8 cellular contexts compared by ENCODE assay signal in genomic region chr11:114317738-114318137, GRCh38. TPM values are rescaled to one million over a fixed set of nuclear protein-coding genes. Genes with fewer than 3 reads are reported as not detected.
DNase-seq lines count a peak whose midpoint lies in the region; ATAC-seq and TF ChIP-seq lines count a peak whose summit lies in the region.

No MANE protein-coding gene starts in this region.

- H3K4me1 ChIP-seq in BE2C, result no peaks in the 10 kb centered on the region
- H3K4me1 ChIP-seq in IMR-90 (ENCODE audit: control insufficient read depth, insufficient read depth, low read length), result peaks cover 9% of the 10 kb centered on the region

- no peak overlapping the region for H3K4ac ChIP-seq in IMR-90 (ENCODE audit: low read depth, low read length)

- H3K4me3 ChIP-seq in BE2C (ENCODE audit: low read depth, low read length), result no peak overlapping the region
- no peak overlapping the region for H3K4me3 ChIP-seq in IMR-90 (ENCODE audit: insufficient read depth, low read depth, low read length)
- H3K4me3 ChIP-seq in WERI-Rb-1 (ENCODE audit: low read depth, low read length), result no peak overlapping the region
- H3K4me3 ChIP-seq in kidney epithelial cell (ENCODE audit: low read depth, low read length), result no peak overlapping the region

- no peak overlapping the region for H3K23ac ChIP-seq in IMR-90 (ENCODE audit: low read depth, low read length)

- H2BK120ac ChIP-seq in IMR-90 (ENCODE audit: low read depth, low read length), result no peak overlapping the region

- dilution Hi-C loops in IMR-90 (cut with HindIII; ENCODE audit: low sequenced_read_pairs, unreplicated experiment), result no loop called here

- peak; percentile 62 for TF ChIP-seq RAD21 in IMR-90 (IDR thresholded peaks at IDR 0.05; ENCODE audit: low read length)

- WGBS in IMR-90 (ENCODE audit: extremely low coverage in 2 of 2, insufficient read length in 1 of 2), 2 experiments, result no CpG with 5 or more reads among the region's 5 CpGs

- H3K36me3 ChIP-seq in BE2C (no peaks in the 10 kb centered on the region), IMR-90 (ENCODE audit: control insufficient read depth, insufficient read depth, low read length) (peaks cover 11% of the 10 kb centered on the region; the same call in 1 of the 2 replicates), WERI-Rb-1 (no peaks in the 10 kb centered on the region), kidney epithelial cell (ENCODE audit: control insufficient read depth, insufficient read depth, low read length) (peaks cover 2% of the 10 kb centered on the region)

- H3K27ac ChIP-seq in IMR-90 (ENCODE audit: insufficient read depth, low read length) (no peak overlapping the region), WERI-Rb-1 (no peak overlapping the region)

- H4K91ac ChIP-seq in IMR-90 (ENCODE audit: insufficient read depth, low read depth, low read length), result no peak overlapping the region

- H2BK15ac ChIP-seq in IMR-90 (ENCODE audit: low read depth, low read length), result no peak overlapping the region

- H2BK5ac ChIP-seq in IMR-90 (ENCODE audit: low read depth, low read length, poor library complexity, severe bottlenecking), result no peak overlapping the region

- H3K9me3 ChIP-seq in BE2C (no peaks in the 10 kb centered on the region), IMR-90 (ENCODE audit: control insufficient read depth, insufficient read depth, low read length) (no peaks in the 10 kb centered on the region), WERI-Rb-1 (ENCODE audit: severe bottlenecking) (no peaks in the 10 kb centered on the region)

- ATAC-seq in IMR-90 (ENCODE audit: low read depth) (peak; percentile 70), GM18517 (IDR thresholded peaks at IDR 0.05; ENCODE audit: unreplicated experiment) (no peak), GM21619 (IDR thresholded peaks at IDR 0.05; ENCODE audit: unreplicated experiment) (no peak)

- intact Hi-C loops in IMR-90 (cut with micrococcal nuclease), result no loop called here

- POLR2A ChIA-PET in IMR-90 (lab: Charles Lee; ENCODE audit: unreplicated experiment), result no interaction called here

- no peak overlapping the region; a peak in 1 of 4 replicates for H4K8ac ChIP-seq in IMR-90 (ENCODE audit: low read depth in 2 of 2, low read length in 2 of 2)

- H4K20me1 ChIP-seq in IMR-90 (ENCODE audit: insufficient read depth, low read length), result no peaks in the 10 kb centered on the region

- TF ChIP-seq POLR2A in IMR-90 (IDR thresholded peaks at IDR 0.05; ENCODE audit: low read depth, low read length), result no peak

- DNase-seq in BE2C, result peak; percentile 18
- peak; percentile 67 for DNase-seq in IMR-90
- peak; percentile 24 for DNase-seq in WERI-Rb-1
- DNase-seq in kidney epithelial cell (ENCODE audit: low read depth), result no peak
- DNase-seq in 8988T, result no peak
- no peak for DNase-seq in NCI-H446 treated with DMSO at 0.1 percent for 48 hours (lab: John Stamatoyannopoulos, UW)

- H3K27me3 ChIP-seq in BE2C, result peaks cover 45% of the 10 kb centered on the region
- H3K27me3 ChIP-seq in IMR-90 (ENCODE audit: control insufficient read depth, insufficient read depth, low read length), result no peaks in the 10 kb centered on the region
- H3K27me3 ChIP-seq in WERI-Rb-1 (ENCODE audit: insufficient read depth, low read depth, severe bottlenecking), result no peaks in the 10 kb centered on the region
- no peaks in the 10 kb centered on the region for H3K27me3 ChIP-seq in kidney epithelial cell (ENCODE audit: control insufficient read depth, insufficient read depth, low read length)

- no peak overlapping the region for H3K9ac ChIP-seq in IMR-90 (ENCODE audit: low read depth, low read length)

- H2AK9ac ChIP-seq in IMR-90 (replicated peaks; ENCODE audit: low read depth, low read length, poor library complexity), result no peak overlapping the region

- TF ChIP-seq CTCF in BE2C (IDR thresholded peaks at IDR 0.05; ENCODE audit: low read depth, low read length), result peak; percentile 54
- peak; percentile 62 for TF ChIP-seq CTCF in IMR-90 (conservative IDR thresholded peaks at IDR 0.05; ENCODE audit: low read depth, low read length)
- peak; percentile 39; the same call in 1 of the 2 replicates for TF ChIP-seq CTCF in WERI-Rb-1 (IDR thresholded peaks at IDR 0.05; ENCODE audit: low read depth, low read length)
- TF ChIP-seq CTCF in kidney epithelial cell (IDR thresholded peaks at IDR 0.05; ENCODE audit: insufficient read depth, low read length, poor library complexity, severe bottlenecking), result peak; percentile 86

- H3K9me1 ChIP-seq in IMR-90 (ENCODE audit: insufficient read depth, low read length), result no peaks in the 10 kb centered on the region

- H3K79me1 ChIP-seq in IMR-90 (ENCODE audit: low read depth in 1 of 2, low read length in 2 of 2), result no peaks in the 10 kb centered on the region; a peak in 1 of 4 replicates

- no peak overlapping the region for H3K14ac ChIP-seq in IMR-90 (replicated peaks; ENCODE audit: low read depth, low read length)

- in situ Hi-C loops in IMR-90 (cut with MboI; ENCODE audit: low sequenced_read_pairs), result no loop called here

- H2BK20ac ChIP-seq in IMR-90 (ENCODE audit: low read depth, low read length), result no peak overlapping the region

- H4K5ac ChIP-seq in IMR-90 (ENCODE audit: low read depth, low read length), result no peak overlapping the region

- no peak overlapping the region for H2AK5ac ChIP-seq in IMR-90 (ENCODE audit: low read depth, low read length)

- H3K56ac ChIP-seq in IMR-90 (ENCODE audit: extremely low read depth, insufficient read depth, low read length), result no peak overlapping the region

- CTCF ChIA-PET in IMR-90 (lab: Yijun Ruan, JAX), result interaction anchor here (0.8 to 0.9 kb wide), 2 partner anchors 11 to 1007 kb away, joined by 3 read pairs; no protein-coding TSS in a partner anchor

- no peak overlapping the region for H3K4me2 ChIP-seq in IMR-90 (ENCODE audit: low read depth, low read length)

- no peak overlapping the region for H3K18ac ChIP-seq in IMR-90 (ENCODE audit: low read depth, low read length)

- BruUV-seq in IMR-90 (replicated peaks; lab: Mats Ljungman, UMichigan), result no TSS peak

- no peak overlapping the region for H2AFZ ChIP-seq in IMR-90 (replicated peaks; ENCODE audit: low read length, poor library complexity)

TF ChIP-seq in IMR-90, 13 proteins besides CTCF, POLR2A, EP300 and RAD21:
- peak; percentile 71 for TF ChIP-seq SMC3 (IDR thresholded peaks at IDR 0.05; ENCODE audit: low read depth, low read length)
- TF ChIP-seq, protein P1, sequence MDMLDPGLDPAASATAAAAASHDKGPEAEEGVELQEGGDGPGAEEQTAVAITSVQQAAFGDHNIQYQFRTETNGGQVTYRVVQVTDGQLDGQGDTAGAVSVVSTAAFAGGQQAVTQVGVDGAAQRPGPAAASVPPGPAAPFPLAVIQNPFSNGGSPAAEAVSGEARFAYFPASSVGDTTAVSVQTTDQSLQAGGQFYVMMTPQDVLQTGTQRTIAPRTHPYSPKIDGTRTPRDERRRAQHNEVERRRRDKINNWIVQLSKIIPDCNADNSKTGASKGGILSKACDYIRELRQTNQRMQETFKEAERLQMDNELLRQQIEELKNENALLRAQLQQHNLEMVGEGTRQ (IDR thresholded peaks at IDR 0.05; ENCODE audit: low read depth, low read length), result peak; percentile 16; the same call in 1 of the 2 replicates
- TF ChIP-seq CEBPB (IDR thresholded peaks at IDR 0.05; ENCODE audit: low read depth, low read length), result no peak
TF ChIP-seq in IMR-90: peak in this region for 2.

RNA-seq across cellular contexts. Expression of gene NNMT, which starts 21.5 kb away (rescaled TPM):
- polyA plus RNA-seq in BE2C (2012; ENCODE audit: insufficient read depth, insufficient read length, low read depth), result 0.68 TPM
- total RNA-seq in IMR-90 (2012; rRNA removed), result 74.7 and 108 TPM in 2 replicates
- polyA plus RNA-seq in IMR-90 (2012; rRNA removed), result 76.1 and 79.7 TPM in 2 replicates
- polyA plus RNA-seq in IMR-90 (2012; cell fraction: cytosol; rRNA removed), result 127 and 153 TPM in 2 replicates
- polyA plus RNA-seq in IMR-90 (2012; cell fraction: nucleus; rRNA removed; ENCODE audit: low replicate concordance), result 46.1 and 57.3 TPM in 2 replicates
- total RNA-seq in kidney epithelial cell, result 470 and 585 TPM in 2 replicates

Comparison
In these comparisons a context has a peak if more than half of its experiments do, and no peak if none do; other contexts are left out.
1. DNase-seq: peak in BE2C (single experiment), IMR-90 (single experiment) and WERI-Rb-1 (single experiment); none in kidney epithelial cell (single experiment), 8988T (single experiment) and NCI-H446 treated with DMSO at 0.1 percent for 48 hours (single experiment).
2. Peak in every context shown above with its lines, with median percentiles within 50 percentile points of each other: CTCF ChIP-seq.